ENCODE assay signal across 18 cellular contexts in the genomic region with DNA sequence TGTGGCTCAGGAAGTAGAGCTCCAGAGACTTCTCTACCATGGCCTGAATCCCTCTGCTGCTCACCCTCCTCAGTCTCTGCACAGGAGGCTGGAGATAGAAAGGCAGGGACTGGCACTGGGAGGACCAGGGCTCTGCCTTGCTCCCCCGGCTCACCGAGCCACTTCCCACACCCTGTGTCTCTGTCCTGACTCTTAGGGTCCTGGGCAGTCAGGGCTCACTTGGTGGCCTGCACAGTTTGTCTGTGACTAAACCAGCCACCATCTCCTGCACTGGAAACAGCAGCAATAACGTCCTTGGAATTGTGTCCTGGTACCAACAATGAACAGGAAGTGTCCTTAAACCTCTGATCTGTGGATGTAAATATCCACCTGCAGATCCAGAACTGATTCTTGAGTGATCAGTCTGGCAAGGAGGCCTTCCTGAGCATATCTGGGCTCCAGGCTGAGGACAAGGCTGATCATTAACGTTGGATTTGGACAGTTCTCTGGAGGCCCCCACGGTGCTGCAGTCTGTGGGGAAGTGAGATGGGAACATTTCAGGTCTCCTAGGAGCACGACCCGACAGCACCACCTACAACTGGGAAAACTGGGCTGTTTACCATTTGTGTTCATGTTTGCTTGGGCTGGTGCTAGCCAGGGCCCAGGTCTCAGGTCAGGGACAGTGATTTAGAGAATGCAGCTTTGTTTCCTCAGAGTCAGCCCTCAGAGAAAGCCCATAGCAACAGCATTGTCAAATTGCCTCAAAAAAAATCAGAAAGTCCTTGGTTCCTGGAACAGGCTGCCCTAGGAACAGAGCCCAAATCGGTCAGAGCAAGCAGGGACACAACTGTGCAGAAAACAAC.
A peak's percentile ranks its signal among the peaks of the same experiment; 100 is the strongest.
DNase-seq lines count a peak whose midpoint lies in the region; ATAC-seq and TF ChIP-seq lines count a peak whose summit lies in the region.
"Had no signal": no experiment of that assay in that cellular context is flagged by ENCODE, and none has a peak within 500 bp of the region (broad histone marks: within the 10 kb centered on the region; RNA-seq: fewer than 3 reads in every experiment).

No MANE protein-coding gene starts in this region.

- no peaks in the 10 kb centered on the region for H3K9me3 ChIP-seq in BLaER1 treated with 17β-estradiol and CSF1 and Interleukin-3, amounts not matched to agents 10 nM and 100 nM (replicated peaks in 1 of 11)
- H3K9me3 ChIP-seq in SJCRH30 (replicated peaks) (no peaks in the 10 kb centered on the region), psoas muscle (no peaks in the 10 kb centered on the region)
- H3K9me3 ChIP-seq in CD4-positive, alpha-beta T cell (ENCODE audit: control insufficient read depth, low read length) = no peaks in the 10 kb centered on the region

- H3K4me1 Mint-ChIP-seq in CD4-positive, alpha-beta T cell (ENCODE audit: low read depth) = no peaks in the 10 kb centered on the region
- H3K4me1 Mint-ChIP-seq: CD4-positive, alpha-beta memory T cell had no signal

- CTCF ChIA-PET in CD4-positive, alpha-beta T cell (lab: Charles Lee) = no interaction called here

- 0 out of 22 replicates have a peak overlapping the region, but pooled peaks of 1 of the 11 experiments have one; percentile 3 for H3K9ac ChIP-seq in BLaER1 treated with 17β-estradiol and CSF1 and Interleukin-3, amounts not matched to agents 10 nM and 100 nM
- H3K9ac ChIP-seq: KMS-11 had no signal

- WGBS in psoas muscle, 3 donors = 34 to 57% (median 39%) methylated on average over 8 of the region's 8 CpGs

- peak; percentile 77 for ATAC-seq in sciatic nerve
- ATAC-seq in CD4-positive, alpha-beta T cell (ENCODE audit: poor library complexity) = no peak
- ATAC-seq in GM18519 (IDR thresholded peaks at IDR 0.05; ENCODE audit: low FRiP score, unreplicated experiment) = no peak
- no peak for ATAC-seq in psoas muscle

- POLR2A ChIA-PET in CD4-positive, alpha-beta T cell (lab: Charles Lee) = no interaction called here

- H3K4me3 Mint-ChIP-seq in CD4-positive, alpha-beta T cell = no peak overlapping the region
- H3K4me3 Mint-ChIP-seq: CD4-positive, alpha-beta memory T cell had no signal

- H3K4me2 ChIP-seq in BLaER1 treated with 17β-estradiol and CSF1 and Interleukin-3, amounts not matched to agents 10 nM and 100 nM = peak overlapping the region in 8 of 11 experiments; percentile 5 to 71 (median 56); a peak in 14 of 22 replicates
- H3K4me2 ChIP-seq: KMS-11 had no signal

- H3K4me1 ChIP-seq in BLaER1 treated with 17β-estradiol and CSF1 and Interleukin-3, amounts not matched to agents 10 nM and 100 nM = peaks cover 0 to 79% (median 63%) of the 10 kb centered on the region in 10 experiments; a peak in 16 of 20 replicates
- H3K4me1 ChIP-seq in SJCRH30 = peaks cover 62% of the 10 kb centered on the region
- H3K4me1 ChIP-seq in psoas muscle = no peaks in the 10 kb centered on the region

- no peaks in the 10 kb centered on the region for H3K36me3 ChIP-seq in BLaER1 treated with 17β-estradiol and CSF1 and Interleukin-3, amounts not matched to agents 10 nM and 100 nM
- H3K36me3 ChIP-seq in SJCRH30 (no peaks in the 10 kb centered on the region), psoas muscle (ENCODE audit: insufficient read depth in 1 of 2, low read depth in 1 of 2) (no peaks in the 10 kb centered on the region)

- no peak overlapping the region for H3K27ac ChIP-seq in BLaER1 treated with 17β-estradiol and CSF1 and Interleukin-3, amounts not matched to agents 10 nM and 100 nM
- peak overlapping the region; percentile 69 for H3K27ac ChIP-seq in SJCRH30
- no peak overlapping the region for H3K27ac ChIP-seq in CD4-positive, alpha-beta T cell (ENCODE audit: low read depth, low read length)
- H3K27ac ChIP-seq in psoas muscle = no peak overlapping the region
- H3K27ac ChIP-seq: KMS-11, SK-N-MC had no signal

- TF ChIP-seq CTCF in CD4-positive, alpha-beta T cell (IDR thresholded peaks at IDR 0.05) = no peak
- TF ChIP-seq CTCF in psoas muscle (IDR thresholded peaks at IDR 0.05) = no peak

- DNase-seq in SJCRH30 (no peak), medulla oblongata (ENCODE audit: extremely low spot score) (peak; percentile 35), sciatic nerve (ENCODE audit: low spot score) (no peak), psoas muscle (no peak), islet precursor cell (no peak)
- DNase-seq in CD4-positive, alpha-beta T cell = no peak
- DNase-seq: CD4-positive, alpha-beta memory T cell; DND-41; GDM1; NCI-H1436; NCI-H2029; NCI-H2171; NCI-H446; NK-92 treated with Interleukin-12 subunit alpha and Interleukin-12 subunit beta, amount 100 ng/mL, for 24 hours had no signal

- H3K27me3 ChIP-seq in BLaER1 treated with 17β-estradiol and CSF1 and Interleukin-3, amounts not matched to agents 10 nM and 100 nM = no peaks in the 10 kb centered on the region
- H3K27me3 ChIP-seq in SJCRH30 = no peaks in the 10 kb centered on the region
- H3K27me3 ChIP-seq in CD4-positive, alpha-beta T cell (ENCODE audit: control insufficient read depth, insufficient read depth, low read length) = peaks cover 8% of the 10 kb centered on the region
- peaks cover 0 to 48% (median 12%) of the 10 kb centered on the region in 3 donors for H3K27me3 ChIP-seq in psoas muscle (ENCODE audit: insufficient read depth in 3 of 3, low read length in 2 of 3)

- H4K20me1 ChIP-seq in BLaER1 treated with 17β-estradiol and CSF1 and Interleukin-3, amounts not matched to agents 10 nM and 100 nM = no peaks in the 10 kb centered on the region

- peaks cover 31% of the 10 kb centered on the region for H3K27me3 Mint-ChIP-seq in CD4-positive, alpha-beta T cell

- intact Hi-C loops in sciatic nerve (cut with DNase I) = no loop called here
- intact Hi-C loops in CD4-positive, alpha-beta T cell (cut with DNase I, micrococcal nuclease) = no loop called here
- intact Hi-C loops in psoas muscle (cut with DNase I) = no loop called here

- no peak overlapping the region for H3K4me3 ChIP-seq in BLaER1 treated with 17β-estradiol and CSF1 and Interleukin-3, amounts not matched to agents 10 nM and 100 nM
- no peak overlapping the region for H3K4me3 ChIP-seq in SJCRH30
- H3K4me3 ChIP-seq in psoas muscle = no peak overlapping the region
- H3K4me3 ChIP-seq: SK-N-MC had no signal

- H3K27ac Mint-ChIP-seq in CD4-positive, alpha-beta T cell = no peak overlapping the region
- H3K27ac Mint-ChIP-seq: CD4-positive, alpha-beta memory T cell had no signal

- no peaks in the 10 kb centered on the region for H3K9me3 Mint-ChIP-seq in CD4-positive, alpha-beta T cell
- H3K9me3 Mint-ChIP-seq: CD4-positive, alpha-beta memory T cell had no signal

- H3K36me3 Mint-ChIP-seq in CD4-positive, alpha-beta T cell (ENCODE audit: low read depth) = no peaks in the 10 kb centered on the region
- H3K36me3 Mint-ChIP-seq: CD4-positive, alpha-beta memory T cell had no signal
